ENCODE assay signal across 18 cellular contexts in genomic region chr5:42586625-42587024, GRCh38.
DNase-seq lines count a peak whose midpoint lies in the region; ATAC-seq and TF ChIP-seq lines count a peak whose summit lies in the region.
"Had no signal": no experiment of that assay in that cellular context is flagged by ENCODE, and none has a peak within 500 bp of the region (broad histone marks: within the 10 kb centered on the region; RNA-seq: fewer than 3 reads in every experiment).

No MANE protein-coding gene starts in this region.

- CTCF ChIA-PET in MCF 10A (lab: Yijun Ruan, JAX) (interaction anchor here (1.0 to 9.5 kb wide), 8 partner anchors 19 to 163 kb away, joined by 3 to 113 read pairs (median 8); partner anchors contain the start of gene GHR), mammary epithelial cell (lab: Charles Lee; ENCODE audit: low non-redundant PET) (interaction anchor here (0.5 kb wide), 1 partner anchor 405 kb away, joined by 3 read pairs; no protein-coding TSS in a partner anchor), PC-3 (lab: Charles Lee) (no interaction called here)

- H3K79me2 ChIP-seq in mammary epithelial cell (ENCODE audit: insufficient read depth, low read length) (no peaks in the 10 kb centered on the region), trophoblast cell (ENCODE audit: control insufficient read depth, insufficient read depth, low read length, poor library complexity) (no peaks in the 10 kb centered on the region), PC-3 (ENCODE audit: low read length) (no peaks in the 10 kb centered on the region)

- H3K36me3 Mint-ChIP-seq in MCF 10A (ENCODE audit: insufficient read depth, unreplicated experiment) (peaks cover 3% of the 10 kb centered on the region), natural killer cell (no peaks in the 10 kb centered on the region)
- H3K36me3 Mint-ChIP-seq: naive thymus-derived CD4-positive, alpha-beta T cell had no signal

- ATAC-seq in left ventricle myocardium superior = peak; percentile 81
- ATAC-seq in psoas muscle = peak; percentile 64 to 79 (median 76)
- no peak for ATAC-seq in PC-3
- ATAC-seq in natural killer cell = no peak
- ATAC-seq: effector memory CD8-positive, alpha-beta T cell; naive thymus-derived CD4-positive, alpha-beta T cell; WTC11 had no signal

- H3K4me2 ChIP-seq in mammary epithelial cell (ENCODE audit: insufficient read depth, low read depth, low read length) = no peak overlapping the region
- no peak overlapping the region for H3K4me2 ChIP-seq in trophoblast cell (ENCODE audit: low read length)
- H3K4me2 ChIP-seq in PC-3 (ENCODE audit: low read length) = no peak overlapping the region
- H3K4me2 ChIP-seq: BLaER1 had no signal

- H3K27me3 Mint-ChIP-seq in MCF 10A (ENCODE audit: insufficient read depth, unreplicated experiment) (no peaks in the 10 kb centered on the region), natural killer cell (ENCODE audit: low read depth in 2 of 2) (peaks cover 11 to 20% of the 10 kb centered on the region in 2 donors)

- DNase-seq in MCF 10A (ENCODE audit: unreplicated experiment) (peak; percentile 56), mammary epithelial cell (no peak), left ventricle myocardium superior (peak; percentile 73), psoas muscle (peak; percentile 45 to 85), trophoblast cell (no peak), HuH-7 (ENCODE audit: low spot score) (no peak), PC-3 (no peak), natural killer cell (no peak)
- DNase-seq: 8988T; effector memory CD8-positive, alpha-beta T cell; naive thymus-derived CD4-positive, alpha-beta T cell; NCI-H1436; NCI-H2227 treated with DMSO at 0.1 percent for 48 hours; NK-92 treated with Interleukin-12 subunit alpha and Interleukin-12 subunit beta, amount 100 ng/mL, for 24 hours; T-helper 1 cell had no signal

- H3K9me2 ChIP-seq in PC-3 (replicated peaks; ENCODE audit: low read length) = no peaks in the 10 kb centered on the region

- peaks cover 5% of the 10 kb centered on the region for H3K4me1 ChIP-seq in mammary epithelial cell (ENCODE audit: insufficient read depth, low read length)
- H3K4me1 ChIP-seq in psoas muscle = peaks cover 82% of the 10 kb centered on the region
- peaks cover 3 to 7% of the 10 kb centered on the region in 2 experiments for H3K4me1 ChIP-seq in trophoblast cell (ENCODE audit: control insufficient read depth in 1 of 2, insufficient read depth in 2 of 2, low read length in 2 of 2)
- no peaks in the 10 kb centered on the region for H3K4me1 ChIP-seq in PC-3 (ENCODE audit: insufficient read depth, low read length)
- H3K4me1 ChIP-seq: BLaER1 had no signal

- in situ Hi-C loops in mammary epithelial cell (cut with MboI; ENCODE audit: low sequenced_read_pairs in 2 of 2) = no loop called here

- H3K4me3 ChIP-seq in mammary epithelial cell (replicated peaks in 1 of 3; ENCODE audit: insufficient read depth in 1 of 3, low read depth in 2 of 3, low read length in 3 of 3) (no peak overlapping the region), psoas muscle (peak overlapping the region; percentile 41), trophoblast cell (ENCODE audit: low read depth, low read length) (no peak overlapping the region), PC-3 (ENCODE audit: low read length) (no peak overlapping the region)
- H3K4me3 ChIP-seq: BLaER1 had no signal

- H3K18ac ChIP-seq in trophoblast cell (ENCODE audit: low read length) = no peak overlapping the region

- WGBS in mammary epithelial cell (ENCODE audit: low coverage, missing lambda C conversion rate) = 14% methylated on average over 4 of the region's 4 CpGs
- WGBS in psoas muscle, 3 donors = 2 to 5% (median 2%) methylated on average over 4 of the region's 4 CpGs
- no CpG with 5 or more reads among the region's 4 CpGs for WGBS in trophoblast cell (ENCODE audit: extremely low coverage, insufficient coverage, insufficient read length)

- H2BK12ac ChIP-seq in trophoblast cell (ENCODE audit: low read length) = no peak overlapping the region

- H3K14ac ChIP-seq in trophoblast cell (ENCODE audit: low read length) = no peak overlapping the region

- H2BK5ac ChIP-seq in trophoblast cell (ENCODE audit: low read depth, low read length, poor library complexity) = no peak overlapping the region

- no peak overlapping the region for H2AK5ac ChIP-seq in trophoblast cell (ENCODE audit: low read length)

- no peak for TF ChIP-seq CTCF in MCF 10A (IDR thresholded peaks at IDR 0.05; ENCODE audit: unreplicated experiment)
- no peak for TF ChIP-seq CTCF in mammary epithelial cell (conservative IDR thresholded peaks at IDR 0.05 in 1 of 2, IDR thresholded peaks at IDR 0.05 in 1 of 2; ENCODE audit: extremely low read depth in 1 of 2, insufficient read depth in 1 of 2, low read depth in 1 of 2, low read length in 2 of 2)
- TF ChIP-seq CTCF in psoas muscle (IDR thresholded peaks at IDR 0.05) = no peak
- no peak for TF ChIP-seq CTCF in PC-3 (conservative IDR thresholded peaks at IDR 0.05; ENCODE audit: low read depth, low read length)
- TF ChIP-seq CTCF in natural killer cell (IDR thresholded peaks at IDR 0.05) = no peak

- H3K9ac ChIP-seq in mammary epithelial cell (ENCODE audit: insufficient read depth, low read length) (no peak overlapping the region), trophoblast cell (ENCODE audit: low read length) (no peak overlapping the region), PC-3 (ENCODE audit: low read length) (no peak overlapping the region)
- H3K9ac ChIP-seq: BLaER1 had no signal

- H3K4me3 Mint-ChIP-seq in MCF 10A (ENCODE audit: unreplicated experiment) = no peak overlapping the region
- H3K4me3 Mint-ChIP-seq in natural killer cell = no peak overlapping the region
- H3K4me3 Mint-ChIP-seq: effector memory CD8-positive, alpha-beta T cell; naive thymus-derived CD4-positive, alpha-beta T cell; WTC11 had no signal

- H4K8ac ChIP-seq in trophoblast cell (ENCODE audit: low read depth, low read length) = no peak overlapping the region

- no peaks in the 10 kb centered on the region for H3K9me3 Mint-ChIP-seq in MCF 10A (ENCODE audit: unreplicated experiment)
- H3K9me3 Mint-ChIP-seq in natural killer cell = no peaks in the 10 kb centered on the region
- H3K9me3 Mint-ChIP-seq: activated T-helper 2 cell treated with anti-CD3 and anti-CD28 coated beads, Interferon-gamma antibody, Interleukin-2, Interleukin-4, amounts not matched to agents 10 μg/mL and 5 μg/mL and 100 μg/mL, durations not matched to agents 14 hours and 24 hours and 36 hours; effector memory CD8-positive, alpha-beta T cell; WTC11 had no signal

- H4K20me1 ChIP-seq in mammary epithelial cell (ENCODE audit: insufficient read depth, low read length) (no peaks in the 10 kb centered on the region), PC-3 (ENCODE audit: low read length) (no peaks in the 10 kb centered on the region)
- H4K20me1 ChIP-seq: BLaER1 had no signal

- intact Hi-C loops in MCF 10A (cut with micrococcal nuclease) = loop anchor here (10.0 kb wide), 1 partner anchor 178 kb away; no protein-coding TSS in a partner anchor
- intact Hi-C loops in mammary epithelial cell (cut with micrococcal nuclease) = loop anchor here (10.0 kb wide), 2 partner anchors 178 to 732 kb away; no protein-coding TSS in a partner anchor
- intact Hi-C loops in left ventricle myocardium superior (cut with micrococcal nuclease) = no loop called here
- intact Hi-C loops in psoas muscle (cut with DNase I) = loop anchor here in 1 of 2 donors (5.0 kb wide), 1 partner anchor 164 kb away; the partner anchor contains the start of gene GHR
- intact Hi-C loops in PC-3 (cut with micrococcal nuclease) = loop anchor here (5.0 kb wide), 1 partner anchor 181 kb away; no protein-coding TSS in a partner anchor
- intact Hi-C loops in natural killer cell (cut with micrococcal nuclease) = no loop called here

- H3K27ac Mint-ChIP-seq in MCF 10A (ENCODE audit: low read depth, unreplicated experiment) = no peak overlapping the region
- no peak overlapping the region for H3K27ac Mint-ChIP-seq in natural killer cell
- H3K27ac Mint-ChIP-seq: activated T-helper 2 cell treated with anti-CD3 and anti-CD28 coated beads, Interferon-gamma antibody, Interleukin-2, Interleukin-4, amounts not matched to agents 10 μg/mL and 5 μg/mL and 100 μg/mL, durations not matched to agents 14 hours and 24 hours and 36 hours; effector memory CD8-positive, alpha-beta T cell; naive thymus-derived CD4-positive, alpha-beta T cell; WTC11 had no signal

- no peaks in the 10 kb centered on the region for H3F3A ChIP-seq in PC-3 (ENCODE audit: low read length, unreplicated experiment)

- H3K23ac ChIP-seq in trophoblast cell (ENCODE audit: low read length) = no peak overlapping the region

- no peak overlapping the region for H3K4ac ChIP-seq in trophoblast cell (ENCODE audit: low read depth, low read length)

- H3K9me3 ChIP-seq in mammary epithelial cell (replicated peaks; ENCODE audit: insufficient read depth, low read length) (no peaks in the 10 kb centered on the region), psoas muscle (no peaks in the 10 kb centered on the region), trophoblast cell (ENCODE audit: insufficient read depth, low read depth, low read length) (peaks cover 8% of the 10 kb centered on the region), PC-3 (ENCODE audit: low read length) (no peaks in the 10 kb centered on the region)

- H4K91ac ChIP-seq in trophoblast cell (ENCODE audit: low read depth, low read length) = no peak overlapping the region

- POLR2A ChIA-PET in MCF 10A (lab: Yijun Ruan, JAX) = interaction anchor here (0.6 to 6.0 kb wide), 13 partner anchors 9 to 1409 kb away, joined by 3 to 62 read pairs (median 6); partner anchors contain the start of gene GHR
- POLR2A ChIA-PET in PC-3 (lab: Charles Lee; ENCODE audit: unreplicated experiment) = no interaction called here

- H3K27ac ChIP-seq in mammary epithelial cell (ENCODE audit: insufficient read depth, low read depth, low read length) (no peak overlapping the region), psoas muscle (peak overlapping the region; percentile 74), trophoblast cell (ENCODE audit: low read depth, low read length) (no peak overlapping the region), PC-3 (ENCODE audit: low read length) (no peak overlapping the region)
- H3K27ac ChIP-seq: BLaER1 had no signal

- H4K12ac ChIP-seq in trophoblast cell (ENCODE audit: low read depth, low read length) = no peak overlapping the region

- dilution Hi-C loops in mammary epithelial cell (cut with HindIII; ENCODE audit: low sequenced_read_pairs) = no loop called here

- no peak overlapping the region for H2BK120ac ChIP-seq in trophoblast cell (ENCODE audit: insufficient read depth, low read length, poor library complexity)

- H3K27me3 ChIP-seq in mammary epithelial cell (ENCODE audit: insufficient read depth, low read length) = no peaks in the 10 kb centered on the region
- H3K27me3 ChIP-seq in psoas muscle (ENCODE audit: insufficient read depth in 3 of 3, low read length in 2 of 3) = no peaks in the 10 kb centered on the region
- H3K27me3 ChIP-seq in trophoblast cell (ENCODE audit: insufficient read depth, low read length) = no peaks in the 10 kb centered on the region
- H3K27me3 ChIP-seq in PC-3 (ENCODE audit: low read length) = no peaks in the 10 kb centered on the region
- H3K27me3 ChIP-seq: BLaER1 had no signal

- H3K36me3 ChIP-seq in mammary epithelial cell (ENCODE audit: insufficient read depth, low read length) (no peaks in the 10 kb centered on the region), psoas muscle (ENCODE audit: insufficient read depth in 1 of 2, low read depth in 1 of 2) (no peaks in the 10 kb centered on the region), trophoblast cell (ENCODE audit: control insufficient read depth in 1 of 2, insufficient read depth in 2 of 2, low read length in 2 of 2) (no peaks in the 10 kb centered on the region), PC-3 (ENCODE audit: low read depth, low read length) (no peaks in the 10 kb centered on the region)
- H3K36me3 ChIP-seq: BLaER1 had no signal

- peaks cover 2% of the 10 kb centered on the region for H3K79me1 ChIP-seq in trophoblast cell (ENCODE audit: low read length)

- H3K4me1 Mint-ChIP-seq in MCF 10A (ENCODE audit: insufficient read depth, unreplicated experiment) (peaks cover 28% of the 10 kb centered on the region), natural killer cell (peaks cover 0 to 6% of the 10 kb centered on the region in 2 donors)

- BruUV-seq in MCF 10A (replicated peaks; lab: Mats Ljungman, UMichigan) (no TSS peak), mammary epithelial cell (replicated peaks; lab: Mats Ljungman, UMichigan) (no TSS peak), PC-3 (replicated peaks; lab: Mats Ljungman, UMichigan) (no TSS peak)

- H2AFZ ChIP-seq in mammary epithelial cell (ENCODE audit: low read depth, low read length) (no peak overlapping the region), trophoblast cell (ENCODE audit: insufficient read depth, low read length, poor library complexity) (no peak overlapping the region), PC-3 (ENCODE audit: low read length) (no peak overlapping the region)

Comparison
In these comparisons a context has a peak if more than half of its experiments do, and no peak if none do; other contexts are left out.
1. DNase-seq: peak in MCF 10A (single experiment), left ventricle myocardium superior (single experiment) and psoas muscle (2 of 2); none in mammary epithelial cell (single experiment), trophoblast cell (0 of 2), HuH-7 (single experiment), PC-3 (single experiment) and natural killer cell (single experiment).
2. ATAC-seq: peak in left ventricle myocardium superior (single experiment) and psoas muscle (4 of 4); none in PC-3 (single experiment) and natural killer cell (0 of 3).
3. intact Hi-C loops: an anchor here in MCF 10A (10.0 kb wide), mammary epithelial cell (10.0 kb wide) and PC-3 (5.0 kb wide); none called in left ventricle myocardium superior and natural killer cell.